Comparison of ENCODE assay signal across 1 cellular context in the genomic region with DNA sequence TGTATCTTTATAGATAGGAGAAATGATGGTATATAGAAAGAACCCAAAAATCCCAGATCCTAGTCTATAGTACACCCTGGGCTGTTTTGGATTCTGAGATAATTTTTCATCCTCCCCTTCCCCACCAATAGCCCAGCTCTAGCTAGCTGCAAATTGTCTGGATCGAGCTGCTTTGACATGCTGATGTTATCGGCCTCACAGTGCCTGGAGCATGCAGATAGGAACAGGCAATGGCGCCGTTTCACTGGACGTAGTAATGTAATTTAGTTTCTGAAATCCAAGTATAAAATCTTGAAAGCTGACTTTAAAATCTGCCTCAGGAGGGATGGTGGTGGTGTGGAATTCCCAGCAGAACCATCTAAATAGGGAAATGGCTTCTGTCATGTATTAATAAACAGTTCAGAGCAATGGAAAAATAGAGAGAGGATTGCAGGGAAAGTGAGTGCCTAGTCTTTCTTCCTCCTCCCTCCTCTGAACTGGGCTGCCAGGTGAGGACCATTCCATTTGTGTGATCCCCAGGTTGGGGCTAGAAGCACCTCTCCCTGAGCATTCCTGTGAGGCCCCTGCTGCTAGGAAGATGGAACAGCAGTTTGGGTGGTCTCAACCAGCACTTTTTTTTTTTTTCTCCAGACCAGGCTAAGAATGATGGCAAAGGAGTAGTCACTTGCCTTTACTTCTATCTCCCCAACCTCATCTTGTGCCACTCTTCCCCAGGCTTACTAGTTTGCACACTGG.
TF ChIP-seq lines count a peak whose summit lies in the region.

No MANE protein-coding gene starts in this region.

TF ChIP-seq in SK-N-SH treated with all-trans-retinoic acid at 6 μM for 48 hours, 23 proteins besides CTCF, POLR2A, EP300 and RAD21 (continued from another document):
- TF ChIP-seq CREB5 (CRISPR knock-in tag; IDR thresholded peaks at IDR 0.05; ENCODE audit: low read depth) = no peak
- TF ChIP-seq OSR1 (CRISPR knock-in tag; IDR thresholded peaks at IDR 0.05) = no peak
